ENCODE assay signal across 8 cellular contexts in genomic region chrX:11665144-11666040, GRCh38. TPM values are rescaled to one million over a fixed set of nuclear protein-coding genes. Genes with fewer than 3 reads are reported as not detected.
DNase-seq lines count a peak whose midpoint lies in the region; ATAC-seq and TF ChIP-seq lines count a peak whose summit lies in the region.

Gene ARHGAP6 (minus strand): TSS chrX:11665920. CDS start chrX:11664828, 1,092 bp downstream.

- H3K4me1 ChIP-seq in upper lobe of right lung = no peaks in the 10 kb centered on the region

- peak; percentile 32 for ATAC-seq in HG03354 (IDR thresholded peaks at IDR 0.05; ENCODE audit: poor library complexity, severe bottlenecking, unreplicated experiment)
- peak; percentile 58 for ATAC-seq in upper lobe of right lung
- ATAC-seq in natural killer cell = no peak
- no peak for ATAC-seq in HG02840 (IDR thresholded peaks at IDR 0.05; ENCODE audit: low FRiP score, unreplicated experiment)

- TF ChIP-seq CTCF in AG10803 (conservative IDR thresholded peaks at IDR 0.05; ENCODE audit: low read length) (no peak), choroid plexus epithelial cell (conservative IDR thresholded peaks at IDR 0.05; ENCODE audit: low read depth, low read length) (no peak), lower leg skin (IDR thresholded peaks at IDR 0.05) (no peak), upper lobe of right lung (IDR thresholded peaks at IDR 0.05) (no peak), natural killer cell (IDR thresholded peaks at IDR 0.05) (no peak)

- H3K4me1 Mint-ChIP-seq in natural killer cell = no peaks in the 10 kb centered on the region

- H3K36me3 Mint-ChIP-seq in natural killer cell = no peaks in the 10 kb centered on the region

- no peaks in the 10 kb centered on the region for H3K36me3 ChIP-seq in upper lobe of right lung

- peaks cover 30 to 51% of the 10 kb centered on the region in 2 donors for H3K27me3 Mint-ChIP-seq in natural killer cell (ENCODE audit: low read depth in 2 of 2)

- H3K4me3 ChIP-seq in AG10803 (ENCODE audit: low read length) (peak within 1 kb of the TSS; percentile 47), choroid plexus epithelial cell (ENCODE audit: low read depth, low read length) (peak within 1 kb of the TSS; percentile 53), lower leg skin (ENCODE audit: low read depth, poor library complexity, severe bottlenecking) (peak within 1 kb of the TSS; percentile 9), upper lobe of right lung (peak within 1 kb of the TSS; percentile 46)

- no peaks in the 10 kb centered on the region for H3K9me3 Mint-ChIP-seq in natural killer cell

- 0 to 36% methylated on average over 17 to 67 of the region's 71 CpGs for WGBS in lower leg skin, 2 donors

- H3K27ac Mint-ChIP-seq in natural killer cell = no peak within 1 kb of the TSS

- H3K27ac ChIP-seq in upper lobe of right lung = no peak within 1 kb of the TSS

- intact Hi-C loops in lower leg skin (cut with DNase I; ENCODE audit: low total_unique reads) = no loop called here
- intact Hi-C loops in upper lobe of right lung (cut with DNase I) = no loop called here
- intact Hi-C loops in natural killer cell (cut with micrococcal nuclease) = no loop called here

- no peaks in the 10 kb centered on the region for H3K27me3 ChIP-seq in upper lobe of right lung

- no peak within 1 kb of the TSS for H3K4me3 Mint-ChIP-seq in natural killer cell

- DNase-seq in AG10803 (ENCODE audit: low read depth) (peak; percentile 41), choroid plexus epithelial cell (ENCODE audit: low read depth) (peak; percentile 53), lower leg skin (ENCODE audit: low spot score in 2 of 2) (peak; percentile 24 to 85), upper lobe of right lung (peak; percentile 44), natural killer cell (no peak), Kasumi-1 (lab: John Stamatoyannopoulos, UW) (no peak)

- no peaks in the 10 kb centered on the region for H3K9me3 ChIP-seq in upper lobe of right lung

- no peak for TF ChIP-seq POLR2A in lower leg skin (IDR thresholded peaks at IDR 0.05)

RNA-seq across cellular contexts. Expression of gene ARHGAP6, which starts in this region (rescaled TPM):
- total RNA-seq in lower leg skin = 1 to 10 TPM; 2.7 to 9.1 (median 4.3) TPM
- total RNA-seq in upper lobe of right lung = 17.1 TPM
- 1 to 10 TPM in 2 of 3 donors, under 1 TPM in 1; 0.32 to 1.9 (median 1.8) TPM for total RNA-seq in natural killer cell

Comparison
In these comparisons a context has a peak if more than half of its experiments do, and no peak if none do; other contexts are left out.
1. DNase-seq: peak in AG10803 (single experiment), choroid plexus epithelial cell (single experiment), lower leg skin (2 of 2) and upper lobe of right lung (single experiment); none in natural killer cell (single experiment) and Kasumi-1 (0 of 2).
2. ATAC-seq: peak in HG03354 (single experiment) and upper lobe of right lung (single experiment); none in natural killer cell (0 of 3) and HG02840 (single experiment).
3. Peak in every context shown above with its lines, with median percentiles within 50 percentile points of each other: H3K4me3 ChIP-seq.